Comparison of ENCODE assay signal across 16 cellular contexts in genomic region chr13:111011899-111012298, GRCh38.
DNase-seq lines count a peak whose midpoint lies in the region; ATAC-seq and TF ChIP-seq lines count a peak whose summit lies in the region.
"Had no signal": no experiment of that assay in that cellular context is flagged by ENCODE, and none has a peak within 500 bp of the region (broad histone marks: within the 10 kb centered on the region; RNA-seq: fewer than 3 reads in every experiment).

No MANE protein-coding gene starts in this region.

- H3K9me3 ChIP-seq in prostate gland: no peaks in the 10 kb centered on the region
- H3K9me3 ChIP-seq: adrenal gland, gastrocnemius medialis had no signal

- H3K4me1 ChIP-seq in prostate gland (replicated peaks): peaks cover under 1% of the 10 kb centered on the region
- H3K4me1 ChIP-seq: adrenal gland had no signal

- TF ChIP-seq POLR2A in prostate gland (IDR thresholded peaks at IDR 0.05): no peak

- DNase-seq in A172 (ENCODE audit: low spot score) (peak; percentile 28), ELR (ENCODE audit: low read depth) (peak; percentile 48), NOMO-1 treated with dmso at 0.1 percent for 144 hours (lab: John Stamatoyannopoulos, UW; ENCODE audit: unreplicated experiment) (peak; percentile 1), prostate gland (ENCODE audit: low spot score) (no peak), HCEC 1CT (no peak)
- no peak for DNase-seq in activated effector memory CD4-positive, alpha-beta T cell treated with anti-CD3 and anti-CD28 coated beads, Interleukin-2, amount 50 U/mL, for 16 hours
- DNase-seq in stimulated activated CD4-positive, alpha-beta T cell treated with anti-CD3 and anti-CD28 coated beads, Interleukin-4, amount 100 ng/mL, for 1 hour: no peak
- DNase-seq: activated CD4-positive, CD25-positive, alpha-beta regulatory T cell; activated T-cell treated with anti-CD3 and anti-CD28 coated beads, Interleukin-2, amount 50 U/mL, for 4 hours; adrenal gland; gastrocnemius medialis; NCI-H2029 treated with DMSO at 0.1 percent for 48 hours; NCI-H526 treated with DMSO at 0.1 percent for 48 hours; stimulated activated naive CD4-positive, alpha-beta T cell treated with Interleukin-2 at 50 U/mL for 16 hours had no signal

- no peak overlapping the region for H3K27ac ChIP-seq in prostate gland
- H3K27ac ChIP-seq: adrenal gland, gastrocnemius medialis had no signal

- intact Hi-C loops in prostate gland (cut with DNase I): no loop called here

- no peaks in the 10 kb centered on the region for H3K36me3 ChIP-seq in prostate gland
- H3K36me3 ChIP-seq: adrenal gland, gastrocnemius medialis had no signal

- TF ChIP-seq CTCF in prostate gland (IDR thresholded peaks at IDR 0.05): no peak

- H3K27me3 ChIP-seq in prostate gland (replicated peaks; ENCODE audit: insufficient read depth): no peaks in the 10 kb centered on the region
- H3K27me3 ChIP-seq: adrenal gland, gastrocnemius medialis had no signal

- peak; percentile 38 for ATAC-seq in esophagus mucosa
- ATAC-seq: activated T-cell treated with anti-CD3 and anti-CD28 coated beads, Interleukin-2, amount 50 U/mL, for 4 hours; gastrocnemius medialis had no signal

- 88% methylated on average over 3 of the region's 3 CpGs for WGBS in prostate gland

- H3K4me3 ChIP-seq in prostate gland: no peak overlapping the region
- H3K4me3 ChIP-seq: adrenal gland, gastrocnemius medialis, smooth muscle cell had no signal

Comparison
In these comparisons a context has a peak if more than half of its experiments do, and no peak if none do; other contexts are left out.
1. DNase-seq: peak in A172 (single experiment), ELR (single experiment) and NOMO-1 treated with dmso at 0.1 percent for 144 hours (single experiment); none in prostate gland (single experiment), HCEC 1CT (single experiment), activated effector memory CD4-positive, alpha-beta T cell treated with anti-CD3 and anti-CD28 coated beads, Interleukin-2, amount 50 U/mL, for 16 hours (single experiment) and stimulated activated CD4-positive, alpha-beta T cell treated with anti-CD3 and anti-CD28 coated beads, Interleukin-4, amount 100 ng/mL, for 1 hour (single experiment).